8 cellular contexts compared by ENCODE assay signal in the genomic region with DNA sequence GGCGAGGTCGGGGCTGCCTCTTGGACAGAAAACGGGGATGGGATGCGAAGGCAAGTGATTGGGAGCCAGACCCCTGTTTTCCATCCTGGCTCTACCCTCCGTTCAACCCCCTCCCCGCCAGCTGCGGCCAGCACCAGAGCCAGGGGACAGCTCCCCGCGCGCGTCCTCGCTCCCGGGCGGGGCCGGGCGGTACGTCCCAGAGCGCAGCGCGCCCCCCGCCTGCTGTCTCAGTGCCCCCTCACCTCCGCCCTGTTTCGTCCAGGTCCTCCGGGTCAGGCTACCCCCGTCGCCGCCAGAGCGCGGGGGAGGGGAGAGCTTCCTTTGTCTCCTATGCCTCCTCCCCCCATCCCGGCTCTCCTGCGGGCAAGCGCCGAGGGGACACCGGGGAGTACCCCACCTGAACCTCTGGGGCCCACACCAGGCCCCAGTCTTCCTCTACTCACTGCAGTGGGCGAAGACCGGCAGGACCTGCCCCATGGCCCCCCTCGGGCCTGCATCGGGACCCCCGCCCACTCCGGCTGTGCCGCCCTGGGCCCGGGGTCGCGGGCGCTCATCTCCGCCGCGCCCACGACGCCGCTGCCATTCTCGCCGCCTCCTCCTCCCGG. TPM values are rescaled to one million over a fixed set of nuclear protein-coding genes. Genes with fewer than 3 reads are reported as not detected.
A peak's percentile ranks its signal among the peaks of the same experiment; 100 is the strongest.
DNase-seq lines count a peak whose midpoint lies in the region; ATAC-seq, FAIRE-seq and TF ChIP-seq lines count a peak whose summit lies in the region.

No MANE protein-coding gene starts in this region.

- no peaks in the 10 kb centered on the region for H3K9me3 ChIP-seq in RWPE2 (ENCODE audit: severe bottlenecking)

- TF ChIP-seq CTCF in RWPE2 (IDR thresholded peaks at IDR 0.05; ENCODE audit: poor library complexity, severe bottlenecking) (no peak), bronchial epithelial cell (IDR thresholded peaks at IDR 0.05; ENCODE audit: insufficient read depth, low read length, severe bottlenecking) (no peak)

- H3K27me3 ChIP-seq in RWPE2 (ENCODE audit: insufficient read depth, poor library complexity, severe bottlenecking) (no peaks in the 10 kb centered on the region), bronchial epithelial cell (ENCODE audit: control insufficient read depth, insufficient read depth, low read length) (no peaks in the 10 kb centered on the region)

- DNase-seq in D341Med (ENCODE audit: low spot score) (peak; percentile 59), RWPE2 (ENCODE audit: low spot score) (no peak), bronchial epithelial cell (ENCODE audit: low read depth) (no peak), left lobe of liver (ENCODE audit: low spot score) (peak; percentile 57)
- peak; percentile 56 for DNase-seq in stimulated activated naive CD8-positive, alpha-beta T cell treated with anti-CD3 and anti-CD28 coated beads, Interleukin-15, Interleukin-2, amounts not matched to agents 100 U/mL and 50 U/mL, for 24 hours

- H3K27ac ChIP-seq in RWPE2 (ENCODE audit: poor library complexity, severe bottlenecking) = no peak overlapping the region

- ATAC-seq in HG02678 (IDR thresholded peaks at IDR 0.05; ENCODE audit: unreplicated experiment) = peak; percentile 4
- ATAC-seq in RWPE2 (ENCODE audit: low read depth) = no peak
- peak; percentile 43 for ATAC-seq in left lobe of liver
- ATAC-seq in stimulated activated naive CD8-positive, alpha-beta T cell treated with anti-CD3 and anti-CD28 coated beads, Interleukin-15, Interleukin-2, amounts not matched to agents 100 U/mL and 50 U/mL, for 24 hours = peak; percentile 7
- ATAC-seq in GM18873 (IDR thresholded peaks at IDR 0.05; ENCODE audit: low FRiP score, unreplicated experiment) = no peak
- no peak for ATAC-seq in GM18868 (IDR thresholded peaks at IDR 0.05; ENCODE audit: unreplicated experiment)

- peaks cover 11% of the 10 kb centered on the region for H3K4me1 ChIP-seq in RWPE2 (ENCODE audit: insufficient read depth, poor library complexity, severe bottlenecking)

- peak overlapping the region; percentile 64 for H3K4me3 ChIP-seq in RWPE2 (ENCODE audit: severe bottlenecking)
- peak overlapping the region; percentile 55 for H3K4me3 ChIP-seq in bronchial epithelial cell (ENCODE audit: low read depth, low read length)

- no peak for FAIRE-seq in bronchial epithelial cell (lab: Jason Lieb, UNC)

- H3K36me3 ChIP-seq in RWPE2 (ENCODE audit: low read depth) = no peaks in the 10 kb centered on the region
- no peaks in the 10 kb centered on the region for H3K36me3 ChIP-seq in bronchial epithelial cell (ENCODE audit: control insufficient read depth, insufficient read depth, low read length)

RNA-seq across cellular contexts. Expression of gene RTN2, which starts 0.4 kb away (rescaled TPM):
- total RNA-seq in bronchial epithelial cell (2.1 and 2.9 TPM in 2 replicates), left lobe of liver (3.0 TPM)

RNA-seq across cellular contexts. Expression of gene PPM1N, which starts 1.8 kb away (rescaled TPM):
- total RNA-seq in bronchial epithelial cell (1.4 and 1.6 TPM in 2 replicates), left lobe of liver (0.86 TPM)

RNA-seq across cellular contexts. Expression of gene VASP, which starts 10.8 kb away (rescaled TPM):
- total RNA-seq in bronchial epithelial cell (59.0 and 86.0 TPM in 2 replicates), left lobe of liver (21.7 TPM)

RNA-seq across cellular contexts. Expression of gene FOSB, which starts 28.7 kb away (rescaled TPM):
- total RNA-seq in bronchial epithelial cell (3.6 and 4.2 TPM in 2 replicates), left lobe of liver (0.35 TPM)

Comparison
In these comparisons a context has a peak if more than half of its experiments do, and no peak if none do; other contexts are left out.
1. DNase-seq: peak in D341Med (single experiment), left lobe of liver (single experiment) and stimulated activated naive CD8-positive, alpha-beta T cell treated with anti-CD3 and anti-CD28 coated beads, Interleukin-15, Interleukin-2, amounts not matched to agents 100 U/mL and 50 U/mL, for 24 hours (single experiment); none in RWPE2 (single experiment) and bronchial epithelial cell (single experiment).
2. ATAC-seq: peak in HG02678 (single experiment), left lobe of liver (single experiment) and stimulated activated naive CD8-positive, alpha-beta T cell treated with anti-CD3 and anti-CD28 coated beads, Interleukin-15, Interleukin-2, amounts not matched to agents 100 U/mL and 50 U/mL, for 24 hours (single experiment); none in RWPE2 (single experiment), GM18873 (single experiment) and GM18868 (single experiment).